In the genomic region with DNA sequence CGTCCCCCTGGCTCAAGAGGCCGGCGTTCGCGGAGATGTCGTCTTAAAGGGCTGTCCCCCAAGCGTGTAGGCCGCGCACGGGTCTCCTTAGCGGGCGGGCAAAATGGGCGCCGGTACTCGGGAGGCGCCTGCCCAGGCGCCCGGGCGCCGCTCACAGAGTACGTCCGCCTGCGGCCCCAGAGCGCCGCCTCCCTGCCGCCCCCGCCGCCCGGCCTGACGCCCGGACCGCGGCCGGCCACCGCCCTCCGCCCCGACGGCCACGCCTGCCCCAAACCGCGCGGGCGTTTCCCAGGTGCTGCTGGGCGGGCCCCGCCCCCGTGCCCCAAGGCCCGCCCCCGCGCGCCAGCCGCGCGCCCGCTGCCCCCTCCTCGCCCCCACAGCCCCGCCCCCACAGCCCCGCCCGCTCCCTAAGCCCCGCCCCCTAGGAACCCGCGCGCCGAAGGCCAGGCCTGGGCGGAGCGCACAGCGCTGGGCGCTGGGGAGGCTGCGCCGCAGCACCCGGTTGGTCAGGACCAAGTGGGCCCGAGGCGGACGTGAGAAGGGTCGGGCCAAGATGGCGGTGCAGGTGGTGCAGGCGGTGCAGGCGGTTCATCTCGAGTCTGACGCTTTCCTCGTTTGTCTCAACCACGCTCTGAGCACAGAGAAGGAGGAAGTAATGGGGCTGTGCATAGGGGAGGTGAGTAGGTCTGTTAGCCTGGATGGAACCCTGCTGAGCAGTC, we compare ENCODE assay signal across 8 cellular contexts. TPM values are rescaled to one million over a fixed set of nuclear protein-coding genes. Genes with fewer than 3 reads are reported as not detected.
DNase-seq lines count a peak whose midpoint lies in the region; ATAC-seq and FAIRE-seq lines count a peak whose summit lies in the region.

A gene (plus strand): TSS at position 534 of the 719 bp plus-strand sequence. CDS start 20 bp downstream, at position 554.
A gene with protein sequence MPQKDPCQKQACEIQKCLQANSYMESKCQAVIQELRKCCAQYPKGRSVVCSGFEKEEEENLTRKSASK (minus strand): TSS at position 162 of the 719 bp plus-strand sequence. CDS start 7,113 bp downstream, outside the sequence.
A gene with protein sequence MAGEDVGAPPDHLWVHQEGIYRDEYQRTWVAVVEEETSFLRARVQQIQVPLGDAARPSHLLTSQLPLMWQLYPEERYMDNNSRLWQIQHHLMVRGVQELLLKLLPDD (minus strand): TSS at position 162 of the 719 bp plus-strand sequence. CDS start 5,126 bp downstream, outside the sequence.

- H3K4me3 Mint-ChIP-seq in activated T-cell treated with anti-CD3 and anti-CD28 coated beads, Interleukin-2, amount 50 U/mL, for 72 hours: peak within 1 kb of the TSS; percentile 91 to 97
- H3K4me3 Mint-ChIP-seq in naive B cell: peak within 1 kb of the TSS; percentile 73 to 96 (median 92)
- H3K4me3 Mint-ChIP-seq in stimulated activated memory B cell treated with anti-CD40 and anti-IgM and Interleukin-4, amounts not matched to agents 10 μg/mL and 1 μg/mL and 100 μg/mL, for 72 hours: peak within 1 kb of the TSS; percentile 95

- FAIRE-seq in RCC 7860 (lab: Jason Lieb, UNC): no peak

- H3K27me3 Mint-ChIP-seq in activated T-cell treated with anti-CD3 and anti-CD28 coated beads, Interleukin-2, amount 50 U/mL, for 72 hours (ENCODE audit: low read depth): no peaks in the 10 kb centered on the region
- H3K27me3 Mint-ChIP-seq in naive B cell: no peaks in the 10 kb centered on the region
- no peaks in the 10 kb centered on the region for H3K27me3 Mint-ChIP-seq in stimulated activated memory B cell treated with anti-CD40 and anti-IgM and Interleukin-4, amounts not matched to agents 10 μg/mL and 1 μg/mL and 100 μg/mL, for 72 hours

- peak within 1 kb of the TSS; percentile 89 for H3K27ac Mint-ChIP-seq in activated T-cell treated with anti-CD3 and anti-CD28 coated beads, Interleukin-2, amount 50 U/mL, for 72 hours
- peak within 1 kb of the TSS; percentile 86 to 97 (median 96) for H3K27ac Mint-ChIP-seq in naive B cell
- H3K27ac Mint-ChIP-seq in stimulated activated memory B cell treated with anti-CD40 and anti-IgM and Interleukin-4, amounts not matched to agents 10 μg/mL and 1 μg/mL and 100 μg/mL, for 72 hours: peak within 1 kb of the TSS; percentile 92

- DNase-seq in DMS53 (lab: John Stamatoyannopoulos, UW): peak; percentile 96
- peak; percentile 83 for DNase-seq in KBM-7
- peak; percentile 69 for DNase-seq in RCC 7860 (ENCODE audit: low spot score)
- DNase-seq in activated T-cell treated with anti-CD3 and anti-CD28 coated beads, Interleukin-2, amount 50 U/mL, for 72 hours: peak; percentile 84 to 87
- peak; percentile 76 for DNase-seq in fibroblast of gingiva (ENCODE audit: low read depth)
- peak; percentile 84 for DNase-seq in naive B cell

- H3K36me3 Mint-ChIP-seq in activated T-cell treated with anti-CD3 and anti-CD28 coated beads, Interleukin-2, amount 50 U/mL, for 72 hours (ENCODE audit: insufficient read depth in 2 of 2): peaks cover 17% of the 10 kb centered on the region in 2 donors
- peaks cover 6 to 8% of the 10 kb centered on the region in 2 donors for H3K36me3 Mint-ChIP-seq in naive B cell
- H3K36me3 Mint-ChIP-seq in stimulated activated memory B cell treated with anti-CD40 and anti-IgM and Interleukin-4, amounts not matched to agents 10 μg/mL and 1 μg/mL and 100 μg/mL, for 72 hours: peaks cover 29% of the 10 kb centered on the region

- in situ Hi-C loops in KBM-7 (cut with MboI; ENCODE audit: low pct_unique_long_range_greater_than_20kb, low sequenced_read_pairs): no loop called here

- ATAC-seq in GM21717 (IDR thresholded peaks at IDR 0.05; ENCODE audit: unreplicated experiment) (peak; percentile 87), naive B cell (ENCODE audit: low read depth in 2 of 2) (peak; percentile 76 to 77)
- peak; percentile 93 to 94 for ATAC-seq in activated T-cell treated with anti-CD3 and anti-CD28 coated beads, Interleukin-2, amount 50 U/mL, for 72 hours (replicated peaks in 1 of 2)
- ATAC-seq in stimulated activated memory B cell treated with anti-CD40 and anti-IgM and Interleukin-4, amounts not matched to agents 10 μg/mL and 1 μg/mL and 100 μg/mL, for 72 hours: peak; percentile 97

- H3K9me3 Mint-ChIP-seq in activated T-cell treated with anti-CD3 and anti-CD28 coated beads, Interleukin-2, amount 50 U/mL, for 72 hours: no peaks in the 10 kb centered on the region
- peaks cover 0 to 10% (median 0%) of the 10 kb centered on the region in 7 donors for H3K9me3 Mint-ChIP-seq in naive B cell
- H3K9me3 Mint-ChIP-seq in stimulated activated memory B cell treated with anti-CD40 and anti-IgM and Interleukin-4, amounts not matched to agents 10 μg/mL and 1 μg/mL and 100 μg/mL, for 72 hours: no peaks in the 10 kb centered on the region

- peaks cover 60% of the 10 kb centered on the region for H3K4me1 Mint-ChIP-seq in activated T-cell treated with anti-CD3 and anti-CD28 coated beads, Interleukin-2, amount 50 U/mL, for 72 hours (ENCODE audit: low read depth)
- peaks cover 20 to 36% (median 33%) of the 10 kb centered on the region in 3 donors for H3K4me1 Mint-ChIP-seq in naive B cell
- peaks cover 40% of the 10 kb centered on the region for H3K4me1 Mint-ChIP-seq in stimulated activated memory B cell treated with anti-CD40 and anti-IgM and Interleukin-4, amounts not matched to agents 10 μg/mL and 1 μg/mL and 100 μg/mL, for 72 hours

RNA-seq across cellular contexts. Expression of the first gene that starts in this region (rescaled TPM):
- 10 to 100 TPM; 25.9 to 33.3 TPM for total RNA-seq in activated T-cell treated with anti-CD3 and anti-CD28 coated beads, Interleukin-2, amount 50 U/mL, for 72 hours
- 10 to 100 TPM; 16.3 to 26.8 (median 24.7) TPM for polyA plus RNA-seq in naive B cell (ENCODE audit: low read depth in 6 of 6)

RNA-seq across cellular contexts. Expression of the second gene that starts in this region (rescaled TPM):
- total RNA-seq in activated T-cell treated with anti-CD3 and anti-CD28 coated beads, Interleukin-2, amount 50 U/mL, for 72 hours: 10 to 100 TPM in 1 of 2 donors, 1 to 10 TPM in 1; 9.4 to 15.0 TPM
- 10 to 100 TPM; 18.2 to 23.6 (median 21.5) TPM for polyA plus RNA-seq in naive B cell (ENCODE audit: low read depth in 6 of 6)

RNA-seq across cellular contexts. Expression of the third gene that starts in this region (rescaled TPM):
- total RNA-seq in activated T-cell treated with anti-CD3 and anti-CD28 coated beads, Interleukin-2, amount 50 U/mL, for 72 hours: 10 to 100 TPM; 18.5 to 33.1 TPM
- 10 to 100 TPM; 23.2 to 37.5 (median 30.0) TPM for polyA plus RNA-seq in naive B cell (ENCODE audit: low read depth in 6 of 6)

Comparison
In these comparisons a context has a peak if more than half of its experiments do, and no peak if none do; other contexts are left out.
1. Peak in every context shown above with its lines: DNase-seq and ATAC-seq.